Comparison of ENCODE assay signal across 8 cellular contexts in the genomic region with DNA sequence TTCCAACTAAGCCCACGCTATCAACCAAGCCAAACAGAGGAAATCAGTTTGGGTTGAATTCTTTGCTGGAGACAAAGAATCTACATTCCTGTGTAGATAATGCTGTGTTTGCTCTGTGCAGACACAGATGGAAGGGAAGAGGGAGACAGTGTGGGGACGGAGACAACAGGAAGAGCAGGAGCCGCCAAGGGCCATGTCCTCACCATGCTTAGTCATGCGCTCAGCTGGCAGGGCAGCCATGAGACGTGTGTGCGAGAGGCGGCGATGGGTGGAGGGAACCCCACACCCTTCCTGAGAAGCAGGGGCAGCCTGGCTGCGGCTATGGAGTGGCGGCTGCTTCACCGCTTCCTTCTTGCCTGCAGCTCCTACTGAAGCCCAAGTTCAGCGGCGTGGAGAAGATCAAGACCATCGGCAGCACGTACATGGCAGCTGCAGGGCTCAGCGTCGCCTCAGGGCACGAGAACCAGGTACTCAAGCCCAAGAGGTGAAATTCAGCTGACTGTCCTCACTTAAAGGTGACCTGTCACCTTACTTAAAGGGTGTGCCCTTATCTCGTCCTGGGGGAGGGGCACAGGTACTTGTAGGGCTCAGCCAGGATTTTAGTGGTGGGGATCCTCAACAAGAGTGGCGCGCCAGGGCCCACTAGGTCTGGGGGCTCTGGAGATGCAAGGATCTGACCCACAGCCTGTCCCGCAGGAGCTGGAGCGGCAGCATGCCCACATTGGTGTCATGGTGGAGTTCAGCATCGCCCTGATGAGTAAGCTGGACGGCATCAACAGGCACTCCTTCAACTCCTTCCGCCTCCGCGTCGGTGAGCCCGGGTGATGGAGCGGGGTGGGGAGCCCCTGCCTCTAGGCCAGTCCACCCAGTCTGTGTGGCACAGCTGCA. TPM values are rescaled to one million over a fixed set of nuclear protein-coding genes. Genes with fewer than 3 reads are reported as not detected.
DNase-seq lines count a peak whose midpoint lies in the region; ATAC-seq lines count a peak whose summit lies in the region.

No MANE protein-coding gene starts in this region.

- peak; percentile 79 to 91 for ATAC-seq in right cardiac atrium
- ATAC-seq in HG02973 (IDR thresholded peaks at IDR 0.05; ENCODE audit: unreplicated experiment) = no peak

- H3K9me3 ChIP-seq in right cardiac atrium (ENCODE audit: control insufficient read depth, low read length) = no peaks in the 10 kb centered on the region

- H3K4me1 ChIP-seq in right cardiac atrium (ENCODE audit: control insufficient read depth, insufficient read depth, low read length) = no peaks in the 10 kb centered on the region

- intact Hi-C loops in right cardiac atrium (cut with DNase I) = no loop called here

- H3K4me3 ChIP-seq in right cardiac atrium (ENCODE audit: low read length) = no peak overlapping the region

- DNase-seq in HT1080 (ENCODE audit: low read depth) (peak; percentile 28), right cardiac atrium (peak; percentile 82 to 91 (median 91)), NOMO-1 treated with DMSO at 0.1 percent for 48 hours (lab: John Stamatoyannopoulos, UW; ENCODE audit: unreplicated experiment) (no peak), SIG-M5 treated with dmso at 0.1 percent for 504 hours (lab: John Stamatoyannopoulos, UW; ENCODE audit: unreplicated experiment) (no peak), glomerular visceral epithelial cell (ENCODE audit: extremely low spot score) (no peak)
- peak; percentile 55 for DNase-seq in activated effector memory CD4-positive, alpha-beta T cell treated with Interleukin-2 at 50 U/mL for 16 hours
- peak; percentile 31 for DNase-seq in stimulated activated CD4-positive, alpha-beta T cell treated with anti-CD3 and anti-CD28 coated beads, Interleukin-2, amount 100 ng/mL, for 4 hours (ENCODE audit: low read depth)

- H3K27ac ChIP-seq in right cardiac atrium (ENCODE audit: low read length) = no peak overlapping the region

- H3K27me3 ChIP-seq in right cardiac atrium (ENCODE audit: control insufficient read depth, insufficient read depth) = no peaks in the 10 kb centered on the region

- 67% methylated on average over 31 of the region's 31 CpGs for WGBS in right cardiac atrium

RNA-seq across cellular contexts. Expression of gene ADCY7, which starts 47.5 kb away (rescaled TPM):
- 38.8 and 53.7 TPM in 2 replicates for total RNA-seq in HT1080 (2014; rRNA removed; shearing (Covaris generic))
- 19.7 and 29.7 TPM in 2 replicates for polyA plus RNA-seq in HT1080 (2015; cell fraction: cytosol; rRNA removed)
- polyA plus RNA-seq in HT1080 (2015; cell fraction: nucleus; rRNA removed) = 62.0 and 79.5 TPM in 2 replicates
- total RNA-seq in right cardiac atrium = 10 to 100 TPM; 11.4 to 21.2 (median 18.2) TPM
- polyA plus RNA-seq in right cardiac atrium = 4.8 TPM

RNA-seq across cellular contexts. Expression of gene BRD7, which starts 54.9 kb away (rescaled TPM):
- 78.1 and 78.6 TPM in 2 replicates for total RNA-seq in HT1080 (2014; rRNA removed; shearing (Covaris generic))
- polyA plus RNA-seq in HT1080 (2015; cell fraction: cytosol; rRNA removed) = 57.7 and 70.6 TPM in 2 replicates
- 38.1 and 38.9 TPM in 2 replicates for polyA plus RNA-seq in HT1080 (2015; cell fraction: nucleus; rRNA removed)
- 10 to 100 TPM; 43.6 to 48.0 (median 45.0) TPM for total RNA-seq in right cardiac atrium
- polyA plus RNA-seq in right cardiac atrium = 33.8 TPM

Comparison
In these comparisons a context has a peak if more than half of its experiments do, and no peak if none do; other contexts are left out.
1. DNase-seq: peak in HT1080 (single experiment), activated effector memory CD4-positive, alpha-beta T cell treated with Interleukin-2 at 50 U/mL for 16 hours (single experiment), right cardiac atrium (3 of 3) and stimulated activated CD4-positive, alpha-beta T cell treated with anti-CD3 and anti-CD28 coated beads, Interleukin-2, amount 100 ng/mL, for 4 hours (single experiment); none in NOMO-1 treated with DMSO at 0.1 percent for 48 hours (single experiment), SIG-M5 treated with dmso at 0.1 percent for 504 hours (single experiment) and glomerular visceral epithelial cell (single experiment).